11 cellular contexts compared by ENCODE assay signal in genomic region chr4:7872264-7872771, GRCh38.
DNase-seq lines count a peak whose midpoint lies in the region; ATAC-seq and TF ChIP-seq lines count a peak whose summit lies in the region.
"Had no signal": no experiment of that assay in that cellular context is flagged by ENCODE, and none has a peak within 500 bp of the region (broad histone marks: within the 10 kb centered on the region; RNA-seq: fewer than 3 reads in every experiment).

No MANE protein-coding gene starts in this region.

- 51 to 61% methylated on average over 4 of the region's 4 CpGs for WGBS in transverse colon (ENCODE audit: low coverage in 1 of 2), 2 donors

- H3K4me1 ChIP-seq in right atrium auricular region = peaks cover 0 to 42% of the 10 kb centered on the region in 2 donors
- peaks cover 0 to 28% (median 4%) of the 10 kb centered on the region in 4 donors for H3K4me1 ChIP-seq in transverse colon

- H3K36me3 ChIP-seq in WERI-Rb-1 = peaks cover 10% of the 10 kb centered on the region
- H3K36me3 ChIP-seq in right atrium auricular region = peaks cover 12% of the 10 kb centered on the region
- H3K36me3 ChIP-seq in transverse colon = no peaks in the 10 kb centered on the region

- no peak for TF ChIP-seq EP300 in transverse colon (IDR thresholded peaks at IDR 0.05; ENCODE audit: low read depth)

- in situ Hi-C loops in transverse colon (cut with MboI; ENCODE audit: low pct_ligation_motif_present in 1 of 4, low pct_unique_long_range_greater_than_20kb in 1 of 4, low sequenced_read_pairs in 3 of 4) = no loop called here

- H3K27ac ChIP-seq in WERI-Rb-1 = peak overlapping the region; percentile 59
- peak overlapping the region; percentile 65 to 67 for H3K27ac ChIP-seq in right atrium auricular region
- H3K27ac ChIP-seq in transverse colon = peak overlapping the region; percentile 41 to 67 (median 62)

- no peak overlapping the region for H3K4me3 ChIP-seq in WERI-Rb-1 (ENCODE audit: low read depth, low read length)
- no peak overlapping the region for H3K4me3 ChIP-seq in right atrium auricular region
- no peak overlapping the region for H3K4me3 ChIP-seq in transverse colon

- intact Hi-C loops in transverse colon (cut with DNase I; ENCODE audit: low total_unique reads) = loop anchor here (5.0 kb wide), 1 partner anchor 65 kb away; no protein-coding TSS in a partner anchor

- ATAC-seq in GM21528 (IDR thresholded peaks at IDR 0.05; ENCODE audit: low FRiP score, unreplicated experiment) = no peak
- ATAC-seq in GM19397 (IDR thresholded peaks at IDR 0.05; ENCODE audit: unreplicated experiment) = no peak

- TF ChIP-seq POLR2A in transverse colon (IDR thresholded peaks at IDR 0.05) = no peak

- H3K27me3 ChIP-seq in WERI-Rb-1 (ENCODE audit: insufficient read depth, low read depth, severe bottlenecking) (no peaks in the 10 kb centered on the region), right atrium auricular region (no peaks in the 10 kb centered on the region), transverse colon (no peaks in the 10 kb centered on the region)

- TF ChIP-seq CTCF in WERI-Rb-1 (IDR thresholded peaks at IDR 0.05; ENCODE audit: low read depth, low read length) (no peak), right atrium auricular region (IDR thresholded peaks at IDR 0.05) (no peak), transverse colon (IDR thresholded peaks at IDR 0.05) (no peak)

- H3K9me3 ChIP-seq in WERI-Rb-1 (ENCODE audit: severe bottlenecking) (peaks cover 2% of the 10 kb centered on the region), right atrium auricular region (no peaks in the 10 kb centered on the region), transverse colon (no peaks in the 10 kb centered on the region)

- DNase-seq in NCI-H345 (lab: John Stamatoyannopoulos, UW) (peak; percentile 51), NCI-H345 treated with DMSO at 0.1 percent for 48 hours (lab: John Stamatoyannopoulos, UW; ENCODE audit: unreplicated experiment) (no peak), WERI-Rb-1 (peak; percentile 48), right atrium auricular region (ENCODE audit: low spot score) (peak; percentile 68), transverse colon (no peak), SK-N-DZ (ENCODE audit: low spot score) (no peak)
- DNase-seq: activated T-cell treated with anti-CD3 and anti-CD28 coated beads, Interleukin-2, amount 50 U/mL, for 24 hours; AML-193; NCI-H146 had no signal

Comparison
In these comparisons a context has a peak if more than half of its experiments do, and no peak if none do; other contexts are left out.
1. DNase-seq: peak in NCI-H345 (single experiment), WERI-Rb-1 (single experiment) and right atrium auricular region (single experiment); none in NCI-H345 treated with DMSO at 0.1 percent for 48 hours (single experiment), transverse colon (single experiment) and SK-N-DZ (single experiment).
2. Peak in every context shown above with its lines, with median percentiles within 50 percentile points of each other: H3K27ac ChIP-seq.